ENCODE assay signal across 16 cellular contexts in genomic region chr10:77886795-77887355, GRCh38. TPM values are rescaled to one million over a fixed set of nuclear protein-coding genes. Genes with fewer than 3 reads are reported as not detected.
DNase-seq lines count a peak whose midpoint lies in the region; TF ChIP-seq lines count a peak whose summit lies in the region.
"Had no signal": no experiment of that assay in that cellular context is flagged by ENCODE, and none has a peak within 500 bp of the region (broad histone marks: within the 10 kb centered on the region; RNA-seq: fewer than 3 reads in every experiment).

No MANE protein-coding gene starts in this region.

- DNase-seq in HFFc6 (no peak), breast epithelium (ENCODE audit: low spot score in 2 of 2) (no peak), OCI-M1 (lab: John Stamatoyannopoulos, UW) (no peak), NCI-H526 treated with DMSO at 0.1 percent for 48 hours (lab: John Stamatoyannopoulos, UW) (no peak), endothelial cell (ENCODE audit: low spot score) (no peak), iPS-NIHi11 (ENCODE audit: low spot score) (no peak)
- DNase-seq: activated CD4-positive, CD25-positive, alpha-beta regulatory T cell; activated CD8-positive, alpha-beta memory T cell treated with anti-CD3 and anti-CD28 coated beads, Interleukin-2, amount 10 ng/mL, durations not matched to agents 7 days and 5 days; activated naive CD4-positive, alpha-beta T cell treated with anti-CD3 and anti-CD28 coated beads, Interleukin-2, amount 50 U/mL, for 16 hours; DMS153; GOT3; NCI-H1694 had no signal

- H3K27ac Mint-ChIP-seq in HFFc6 (peak overlapping the region; percentile 79), endothelial cell (ENCODE audit: unreplicated experiment) (no peak overlapping the region)
- H3K27ac Mint-ChIP-seq: activated CD8-positive, alpha-beta memory T cell treated with anti-CD3 and anti-CD28 coated beads, Interleukin-2, amount 10 ng/mL, durations not matched to agents 7 days and 5 days; stimulated activated effector memory CD8-positive, alpha-beta T cell treated with anti-CD3 and anti-CD28 coated beads, Interleukin-12 subunit alpha, Interleukin-12 subunit beta, amount 100 ng/mL, for 72 hours had no signal

- H3K27me3 ChIP-seq in breast epithelium = no peaks in the 10 kb centered on the region
- H3K27me3 ChIP-seq in muscle layer of colon (ENCODE audit: control insufficient read depth in 1 of 2, insufficient read depth in 2 of 2, low read length in 2 of 2) = no peaks in the 10 kb centered on the region
- no peaks in the 10 kb centered on the region for H3K27me3 ChIP-seq in stomach smooth muscle (ENCODE audit: control insufficient read depth in 1 of 2, insufficient read depth in 2 of 2, low read length in 2 of 2)
- H3K27me3 ChIP-seq: cardiac muscle cell had no signal

- H3K4me3 ChIP-seq in breast epithelium = no peak overlapping the region
- no peak overlapping the region for H3K4me3 ChIP-seq in muscle layer of colon (ENCODE audit: low read depth in 1 of 2, low read length in 2 of 2)
- no peak overlapping the region for H3K4me3 ChIP-seq in stomach smooth muscle (ENCODE audit: low read length in 2 of 2)
- H3K4me3 ChIP-seq: cardiac muscle cell had no signal

- H3K27me3 Mint-ChIP-seq in HFFc6 (ENCODE audit: insufficient read depth) (peaks cover 3% of the 10 kb centered on the region; the same call in 1 of the 2 replicates), endothelial cell (ENCODE audit: unreplicated experiment) (peaks cover 9% of the 10 kb centered on the region)

- TF ChIP-seq POLR2A in breast epithelium (IDR thresholded peaks at IDR 0.05) = no peak

- peak overlapping the region; percentile 7 for H3K9ac ChIP-seq in muscle layer of colon (ENCODE audit: low read length)
- H3K9ac ChIP-seq in stomach smooth muscle (ENCODE audit: low read length in 2 of 2) = peak overlapping the region; percentile 0 to 5

- H3K4me1 ChIP-seq in breast epithelium = peaks cover 7 to 51% of the 10 kb centered on the region in 2 donors
- peaks cover 59% of the 10 kb centered on the region for H3K4me1 ChIP-seq in muscle layer of colon (ENCODE audit: insufficient read depth, low read length)
- H3K4me1 ChIP-seq in stomach smooth muscle (ENCODE audit: control insufficient read depth, insufficient read depth, low read length) = peaks cover 61% of the 10 kb centered on the region

- H3K4me3 Mint-ChIP-seq in HFFc6 (peak overlapping the region; percentile 79), endothelial cell (ENCODE audit: unreplicated experiment) (no peak overlapping the region)
- H3K4me3 Mint-ChIP-seq: activated CD8-positive, alpha-beta memory T cell treated with anti-CD3 and anti-CD28 coated beads, Interleukin-2, amount 10 ng/mL, durations not matched to agents 7 days and 5 days; stimulated activated effector memory CD8-positive, alpha-beta T cell treated with anti-CD3 and anti-CD28 coated beads, Interleukin-12 subunit alpha, Interleukin-12 subunit beta, amount 100 ng/mL, for 72 hours had no signal

- H3K4me1 Mint-ChIP-seq in HFFc6 (ENCODE audit: low read depth) = peaks cover 62% of the 10 kb centered on the region
- H3K4me1 Mint-ChIP-seq in endothelial cell (ENCODE audit: unreplicated experiment) = peaks cover 52% of the 10 kb centered on the region
- H3K4me1 Mint-ChIP-seq: activated CD8-positive, alpha-beta memory T cell treated with anti-CD3 and anti-CD28 coated beads, Interleukin-2, amount 10 ng/mL, durations not matched to agents 7 days and 5 days had no signal

- H3K9me3 ChIP-seq in breast epithelium (no peaks in the 10 kb centered on the region), muscle layer of colon (ENCODE audit: low read length) (no peaks in the 10 kb centered on the region), stomach smooth muscle (ENCODE audit: control insufficient read depth in 2 of 2, low read length in 2 of 2) (no peaks in the 10 kb centered on the region)

- no peaks in the 10 kb centered on the region for H3K36me3 Mint-ChIP-seq in HFFc6 (ENCODE audit: low read depth)
- peaks cover 4% of the 10 kb centered on the region for H3K36me3 Mint-ChIP-seq in endothelial cell (ENCODE audit: low read depth, unreplicated experiment)
- H3K36me3 Mint-ChIP-seq: activated CD8-positive, alpha-beta memory T cell treated with anti-CD3 and anti-CD28 coated beads, Interleukin-2, amount 10 ng/mL, durations not matched to agents 7 days and 5 days; stimulated activated effector memory CD8-positive, alpha-beta T cell treated with anti-CD3 and anti-CD28 coated beads, Interleukin-12 subunit alpha, Interleukin-12 subunit beta, amount 100 ng/mL, for 72 hours had no signal

- intact Hi-C loops in breast epithelium (cut with DNase I; ENCODE audit: low total_unique reads) = no loop called here

- peak overlapping the region; percentile 91 for H3K27ac ChIP-seq in breast epithelium
- H3K27ac ChIP-seq in muscle layer of colon (ENCODE audit: low read depth, low read length) = peak overlapping the region; percentile 61
- H3K27ac ChIP-seq in stomach smooth muscle (ENCODE audit: low read length) = peak overlapping the region; percentile 78

- H3K36me3 ChIP-seq in breast epithelium (no peaks in the 10 kb centered on the region), muscle layer of colon (ENCODE audit: insufficient read depth, low read length) (no peaks in the 10 kb centered on the region), stomach smooth muscle (ENCODE audit: control insufficient read depth in 2 of 2, insufficient read depth in 2 of 2, low read length in 2 of 2) (peaks cover 0 to 1% of the 10 kb centered on the region in 2 donors)
- H3K36me3 ChIP-seq: cardiac muscle cell had no signal

- TF ChIP-seq CTCF in HFFc6 (IDR thresholded peaks at IDR 0.05) = no peak
- TF ChIP-seq CTCF in breast epithelium (IDR thresholded peaks at IDR 0.05) = no peak
- no peak for TF ChIP-seq CTCF in endothelial cell (IDR thresholded peaks at IDR 0.05; ENCODE audit: unreplicated experiment)

- no peaks in the 10 kb centered on the region for H3K9me3 Mint-ChIP-seq in HFFc6
- no peaks in the 10 kb centered on the region for H3K9me3 Mint-ChIP-seq in endothelial cell (ENCODE audit: unreplicated experiment)
- H3K9me3 Mint-ChIP-seq: stimulated activated effector memory CD8-positive, alpha-beta T cell treated with anti-CD3 and anti-CD28 coated beads, Interleukin-12 subunit alpha, Interleukin-12 subunit beta, amount 100 ng/mL, for 72 hours had no signal

RNA-seq across cellular contexts. Expression of gene DLG5, which starts 39.7 kb away (rescaled TPM):
- total RNA-seq in HFFc6 (2021; fragmentation: NEBNext Ultra II Directional; extraction: Animal tissue kit (Norgen Biotek cat#: 25700)) = 10 to 100 TPM; 48.2 to 52.9 (median 49.7) TPM
- total RNA-seq in breast epithelium (100 to 1,000 TPM in 2 of 3 donors, 10 to 100 TPM in 1; 43.0 to 192 (median 138) TPM), endothelial cell (ENCODE audit: unreplicated experiment) (64.5 TPM)
